In the genomic region with DNA sequence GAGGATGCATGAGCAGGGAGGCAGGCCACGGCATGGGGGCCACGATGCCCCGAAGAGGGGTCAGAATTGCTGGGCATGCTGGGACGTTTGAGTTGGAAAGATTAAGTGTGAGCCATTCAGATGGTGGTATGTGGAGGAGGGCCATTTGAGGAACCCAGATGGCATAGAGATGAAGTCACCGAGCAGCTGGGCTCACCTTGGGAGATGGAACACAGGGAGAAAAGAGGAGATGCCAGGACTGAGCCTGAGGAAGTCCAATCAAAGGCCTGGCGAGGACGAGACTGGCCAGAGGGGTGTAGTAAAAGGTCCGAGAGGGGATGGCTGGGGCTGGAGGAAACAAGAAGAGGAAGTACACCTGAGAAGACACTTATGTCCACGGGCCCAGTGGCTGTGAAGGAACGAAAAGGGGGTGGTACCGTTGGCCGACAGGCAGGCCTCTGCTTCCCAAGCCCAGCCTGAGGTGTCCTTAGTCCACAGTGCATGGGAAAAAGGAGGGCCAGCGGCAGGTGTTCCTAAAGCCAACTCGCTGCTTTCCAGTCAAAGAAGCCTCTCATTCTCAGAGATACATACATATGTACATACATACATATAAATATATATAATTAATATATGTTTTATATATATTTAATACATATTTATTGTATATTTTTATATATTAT, we compare ENCODE assay signal across 23 cellular contexts. TPM values are rescaled to one million over a fixed set of nuclear protein-coding genes. Genes with fewer than 3 reads are reported as not detected.
DNase-seq lines count a peak whose midpoint lies in the region; ATAC-seq and TF ChIP-seq lines count a peak whose summit lies in the region.
"Had no signal": no experiment of that assay in that cellular context is flagged by ENCODE, and none has a peak within 500 bp of the region (broad histone marks: within the 10 kb centered on the region; RNA-seq: fewer than 3 reads in every experiment).

No MANE protein-coding gene starts in this region.

- peaks cover 40% of the 10 kb centered on the region for H3K36me3 Mint-ChIP-seq in CD8-positive, alpha-beta T cell
- peaks cover 14% of the 10 kb centered on the region; the same call in 1 of the 2 replicates for H3K36me3 Mint-ChIP-seq in HFFc6 (ENCODE audit: low read depth)
- H3K36me3 Mint-ChIP-seq in stimulated activated effector memory CD8-positive, alpha-beta T cell treated with anti-CD3 and anti-CD28 coated beads, Interleukin-12 subunit alpha, Interleukin-12 subunit beta, amount 100 ng/mL, for 72 hours = peaks cover 42% of the 10 kb centered on the region

- CTCF ChIA-PET in CD8-positive, alpha-beta T cell (lab: Charles Lee) = interaction anchor here (1.3 to 1.9 kb wide), 2 partner anchors 8 to 17 kb away, joined by 3 to 7 read pairs; no protein-coding TSS in a partner anchor

- no peak for ATAC-seq in CD8-positive, alpha-beta T cell
- ATAC-seq in stimulated activated effector memory CD8-positive, alpha-beta T cell treated with anti-CD3 and anti-CD28 coated beads, Interleukin-12 subunit alpha, Interleukin-12 subunit beta, amount 100 ng/mL, for 72 hours = no peak
- ATAC-seq in HG02885 (IDR thresholded peaks at IDR 0.05; ENCODE audit: poor library complexity, unreplicated experiment) = no peak
- ATAC-seq: activated CD8-positive, alpha-beta memory T cell treated with anti-CD3 and anti-CD28 coated beads, Interleukin-2, amount 10 ng/mL, durations not matched to agents 7 days and 5 days; activated T-cell treated with anti-CD3 and anti-CD28 coated beads, Interleukin-2, amount 50 U/mL, for 72 hours; T-helper 17 cell had no signal

- intact Hi-C loops in CD8-positive, alpha-beta T cell (cut with DNase I, micrococcal nuclease) = no loop called here

- no peak overlapping the region for H3K4me3 Mint-ChIP-seq in CD8-positive, alpha-beta T cell
- H3K4me3 Mint-ChIP-seq in HFFc6 = peak overlapping the region; percentile 34; the same call in 1 of the 2 replicates
- H3K4me3 Mint-ChIP-seq in stimulated activated effector memory CD8-positive, alpha-beta T cell treated with anti-CD3 and anti-CD28 coated beads, Interleukin-12 subunit alpha, Interleukin-12 subunit beta, amount 100 ng/mL, for 72 hours = no peak overlapping the region
- H3K4me3 Mint-ChIP-seq: activated CD8-positive, alpha-beta memory T cell treated with anti-CD3 and anti-CD28 coated beads, Interleukin-2, amount 10 ng/mL, durations not matched to agents 7 days and 5 days; activated naive CD4-positive, alpha-beta T cell treated with anti-CD3 and anti-CD28 coated beads for 36 hours; activated T-cell treated with anti-CD3 and anti-CD28 coated beads, Interleukin-2, amount 50 U/mL, for 72 hours; T-helper 17 cell had no signal

- no peak for DNase-seq in CD8-positive, alpha-beta T cell
- no peak for DNase-seq in HFFc6
- no peak for DNase-seq in coronary artery (ENCODE audit: low spot score)
- DNase-seq in stimulated activated effector memory CD8-positive, alpha-beta T cell treated with anti-CD3 and anti-CD28 coated beads, Interleukin-12 subunit alpha, Interleukin-12 subunit beta, amount 100 ng/mL, for 72 hours (ENCODE audit: low spot score in 2 of 2) = no peak
- DNase-seq in inferior parietal cortex (ENCODE audit: extremely low spot score) = no peak
- no peak for DNase-seq in SHP77 (lab: John Stamatoyannopoulos, UW)
- DNase-seq: activated CD4-positive, alpha-beta T cell treated with anti-CD3 and anti-CD28 coated beads for 48 hours; activated CD8-positive, alpha-beta memory T cell treated with anti-CD3 and anti-CD28 coated beads, Interleukin-2, amount 10 ng/mL, durations not matched to agents 7 days and 5 days; activated naive CD4-positive, alpha-beta T cell treated with anti-CD3 and anti-CD28 coated beads for 36 hours; activated T-cell treated with anti-CD3 and anti-CD28 coated beads, Interleukin-2, amount 50 U/mL, for 72 hours; anterior cingulate cortex; CD8-positive, alpha-beta memory T cell; central memory CD4-positive, alpha-beta T cell; GM23248; head of caudate nucleus; mammary epithelial cell; NCI-H146; NCI-H524 treated with DMSO at 0.1 percent for 48 hours; occipital lobe; stimulated activated CD4-positive, alpha-beta T cell treated with anti-CD3 and anti-CD28 coated beads, Interleukin-2, amount 100 ng/mL, for 24 hours; T-helper 17 cell had no signal

- peaks cover 35% of the 10 kb centered on the region for H3K4me1 ChIP-seq in CD8-positive, alpha-beta T cell (ENCODE audit: insufficient read depth, low read length)

- POLR2A ChIA-PET in CD8-positive, alpha-beta T cell (lab: Charles Lee) = interaction anchor here (1.4 kb wide), 1 partner anchor 9 kb away, joined by 3 read pairs; no protein-coding TSS in a partner anchor

- no peak overlapping the region for H3K27ac ChIP-seq in CD8-positive, alpha-beta T cell (ENCODE audit: low read depth, low read length)
- peak overlapping the region; percentile 36 to 76 for H3K27ac ChIP-seq in coronary artery
- H3K27ac ChIP-seq: GM23248 had no signal

- H3K27me3 ChIP-seq in CD8-positive, alpha-beta T cell (ENCODE audit: insufficient read depth, low read length) = no peaks in the 10 kb centered on the region

- H3K9me3 Mint-ChIP-seq in CD8-positive, alpha-beta T cell = no peaks in the 10 kb centered on the region
- no peaks in the 10 kb centered on the region for H3K9me3 Mint-ChIP-seq in HFFc6
- H3K9me3 Mint-ChIP-seq in stimulated activated effector memory CD8-positive, alpha-beta T cell treated with anti-CD3 and anti-CD28 coated beads, Interleukin-12 subunit alpha, Interleukin-12 subunit beta, amount 100 ng/mL, for 72 hours = no peaks in the 10 kb centered on the region
- H3K9me3 Mint-ChIP-seq: activated naive CD4-positive, alpha-beta T cell treated with anti-CD3 and anti-CD28 coated beads for 36 hours; activated T-cell treated with anti-CD3 and anti-CD28 coated beads, Interleukin-2, amount 50 U/mL, for 72 hours; CD8-positive, alpha-beta memory T cell had no signal

- H3K4me1 Mint-ChIP-seq in CD8-positive, alpha-beta T cell (ENCODE audit: low read depth) = peaks cover 62% of the 10 kb centered on the region
- H3K4me1 Mint-ChIP-seq in HFFc6 (ENCODE audit: low read depth) = peaks cover 37% of the 10 kb centered on the region
- H3K4me1 Mint-ChIP-seq in stimulated activated effector memory CD8-positive, alpha-beta T cell treated with anti-CD3 and anti-CD28 coated beads, Interleukin-12 subunit alpha, Interleukin-12 subunit beta, amount 100 ng/mL, for 72 hours = peaks cover 37% of the 10 kb centered on the region

- H3K4me3 ChIP-seq in CD8-positive, alpha-beta T cell (ENCODE audit: low read depth, low read length) = no peak overlapping the region
- H3K4me3 ChIP-seq in coronary artery = no peak overlapping the region
- H3K4me3 ChIP-seq: GM23248, smooth muscle cell had no signal

- H3K27me3 Mint-ChIP-seq in CD8-positive, alpha-beta T cell (ENCODE audit: low read depth) = no peaks in the 10 kb centered on the region
- H3K27me3 Mint-ChIP-seq in HFFc6 (ENCODE audit: insufficient read depth) = no peaks in the 10 kb centered on the region; the same call in 1 of the 2 replicates
- H3K27me3 Mint-ChIP-seq: activated CD8-positive, alpha-beta memory T cell treated with anti-CD3 and anti-CD28 coated beads, Interleukin-2, amount 10 ng/mL, durations not matched to agents 7 days and 5 days; CD8-positive, alpha-beta memory T cell; T-helper 17 cell had no signal

- peak overlapping the region; percentile 55 for H3K27ac Mint-ChIP-seq in CD8-positive, alpha-beta T cell
- peak overlapping the region; percentile 88; the same call in 1 of the 2 replicates for H3K27ac Mint-ChIP-seq in HFFc6
- peak overlapping the region; percentile 62 for H3K27ac Mint-ChIP-seq in stimulated activated effector memory CD8-positive, alpha-beta T cell treated with anti-CD3 and anti-CD28 coated beads, Interleukin-12 subunit alpha, Interleukin-12 subunit beta, amount 100 ng/mL, for 72 hours
- H3K27ac Mint-ChIP-seq: activated CD8-positive, alpha-beta memory T cell treated with anti-CD3 and anti-CD28 coated beads, Interleukin-2, amount 10 ng/mL, durations not matched to agents 7 days and 5 days; activated naive CD4-positive, alpha-beta T cell treated with anti-CD3 and anti-CD28 coated beads for 36 hours; activated T-cell treated with anti-CD3 and anti-CD28 coated beads, Interleukin-2, amount 50 U/mL, for 72 hours; T-helper 17 cell had no signal

- H3K36me3 ChIP-seq in CD8-positive, alpha-beta T cell (ENCODE audit: insufficient read depth, low read length) = no peaks in the 10 kb centered on the region

- no peaks in the 10 kb centered on the region for H3K9me3 ChIP-seq in CD8-positive, alpha-beta T cell (ENCODE audit: low read length)

- no peak for TF ChIP-seq CTCF in CD8-positive, alpha-beta T cell (IDR thresholded peaks at IDR 0.05)
- TF ChIP-seq CTCF in HFFc6 (IDR thresholded peaks at IDR 0.05) (no peak), coronary artery (IDR thresholded peaks at IDR 0.05) (no peak)

RNA-seq across cellular contexts. Expression of gene CLCN4, which starts 54.6 kb away (rescaled TPM):
- total RNA-seq in CD8-positive, alpha-beta T cell = under 1 TPM in 1 of 2 experiments, not detected in 1; 0.08 TPM
- under 1 TPM in 2 of 6 experiments, not detected in 4; 0.14 to 0.17 TPM for total RNA-seq in HFFc6 (2021; fragmentation: NEBNext Ultra II Directional; extraction: Animal tissue kit (Norgen Biotek cat#: 25700))
- total RNA-seq: activated naive CD4-positive, alpha-beta T cell treated with anti-CD3 and anti-CD28 coated beads for 36 hours had no signal
